ENCODE assay signal across 10 cellular contexts in genomic region chr11:17476317-17477083, GRCh38. TPM values are rescaled to one million over a fixed set of nuclear protein-coding genes. Genes with fewer than 3 reads are reported as not detected.
DNase-seq lines count a peak whose midpoint lies in the region; ATAC-seq and TF ChIP-seq lines count a peak whose summit lies in the region.
"Had no signal": no experiment of that assay in that cellular context is flagged by ENCODE, and none has a peak within 500 bp of the region (broad histone marks: within the 10 kb centered on the region; RNA-seq: fewer than 3 reads in every experiment).

ABCC8 (minus strand) TSS chr11:17476845; CDS start chr11:17476776, 69 bp downstream.

- TF ChIP-seq CTCF in chondrocyte (IDR thresholded peaks at IDR 0.05) = no peak

- no peak within 1 kb of the TSS for H2BK5ac ChIP-seq in neuronal stem cell (ENCODE audit: low read length)

- H3K4me2 ChIP-seq in BLaER1 = peak within 1 kb of the TSS; percentile 48
- H3K4me2 ChIP-seq in neuronal stem cell (ENCODE audit: insufficient read depth, low read length, poor library complexity, severe bottlenecking) = peak within 1 kb of the TSS; percentile 98

- ATAC-seq in GM19467 (IDR thresholded peaks at IDR 0.05; ENCODE audit: unreplicated experiment) = no peak
- ATAC-seq in HG03521 (IDR thresholded peaks at IDR 0.05; ENCODE audit: unreplicated experiment) = no peak
- no peak for ATAC-seq in GM21515 (IDR thresholded peaks at IDR 0.05; ENCODE audit: unreplicated experiment)
- no peak for ATAC-seq in HG03439 (IDR thresholded peaks at IDR 0.05; ENCODE audit: unreplicated experiment)

- H3K9ac ChIP-seq in BLaER1 (no peak within 1 kb of the TSS), neuronal stem cell (ENCODE audit: low read depth, low read length, poor library complexity) (peak within 1 kb of the TSS; percentile 87)

- H3K14ac ChIP-seq in neuronal stem cell (ENCODE audit: low read length) = peak within 1 kb of the TSS; percentile 92

- no peak within 1 kb of the TSS for H4K91ac ChIP-seq in neuronal stem cell (ENCODE audit: low read depth, low read length, poor library complexity)

- H3K4me1 ChIP-seq in BLaER1 (peaks cover 6% of the 10 kb centered on the region; the same call in 1 of the 2 replicates), neuronal stem cell (ENCODE audit: control insufficient read depth in 2 of 2, insufficient read depth in 1 of 2, low read depth in 1 of 2, low read length in 2 of 2) (peaks cover 4 to 21% of the 10 kb centered on the region in 2 donors)

- peaks cover 65% of the 10 kb centered on the region for H3K27me3 ChIP-seq in BLaER1
- peaks cover 12 to 87% (median 51%) of the 10 kb centered on the region in 3 experiments for H3K27me3 ChIP-seq in neuronal stem cell (ENCODE audit: control insufficient read depth in 3 of 3, insufficient read depth in 3 of 3, low read depth in 1 of 3, low read length in 3 of 3)

- no peak within 1 kb of the TSS for H3K4ac ChIP-seq in neuronal stem cell (ENCODE audit: low read length)

- H3K36me3 Mint-ChIP-seq in chondrocyte (ENCODE audit: low read depth) = no peaks in the 10 kb centered on the region

- H3K23ac ChIP-seq in neuronal stem cell (ENCODE audit: low read depth, low read length, poor library complexity) = peak within 1 kb of the TSS; percentile 28

- no CpG with 5 or more reads among the region's 80 CpGs for WGBS in neuronal stem cell (ENCODE audit: extremely low coverage in 2 of 2, insufficient read length in 2 of 2, insufficient replicate concordance in 1 of 2), 2 donors

- peaks cover 9% of the 10 kb centered on the region; the same call in 1 of the 2 replicates for H4K20me1 ChIP-seq in BLaER1

- H3K4me1 Mint-ChIP-seq in chondrocyte (ENCODE audit: low read depth) = peaks cover 9% of the 10 kb centered on the region

- H3K36me3 ChIP-seq in BLaER1 (no peaks in the 10 kb centered on the region), neuronal stem cell (replicated peaks in 1 of 2; ENCODE audit: control insufficient read depth in 2 of 2, insufficient read depth in 2 of 2, low read length in 2 of 2) (no peaks in the 10 kb centered on the region)

- no peak within 1 kb of the TSS for H2BK120ac ChIP-seq in neuronal stem cell (ENCODE audit: low read depth, low read length)

- H4K8ac ChIP-seq in neuronal stem cell (ENCODE audit: low read depth, low read length) = no peak within 1 kb of the TSS

- DNase-seq in NCI-H1092 treated with DMSO at 0.1 percent for 48 hours (lab: John Stamatoyannopoulos, UW) = peak; percentile 69
- no peak for DNase-seq in chondrocyte (ENCODE audit: low spot score)
- no peak for DNase-seq in neuronal stem cell (ENCODE audit: low spot score)
- DNase-seq: erythroblast had no signal

- peak within 1 kb of the TSS; percentile 90 for H2AFZ ChIP-seq in neuronal stem cell (ENCODE audit: low read length)

- peak within 1 kb of the TSS; percentile 82 for H3K18ac ChIP-seq in neuronal stem cell (ENCODE audit: low read length)

- H3K27me3 Mint-ChIP-seq in chondrocyte (ENCODE audit: low read depth) = peaks cover 87% of the 10 kb centered on the region

- H3K4me3 ChIP-seq in BLaER1 = peak within 1 kb of the TSS; percentile 50
- peak within 1 kb of the TSS; percentile 51 to 80 for H3K4me3 ChIP-seq in neuronal stem cell (ENCODE audit: low read length in 2 of 2)

- peak within 1 kb of the TSS; percentile 69 for H2BK15ac ChIP-seq in neuronal stem cell (ENCODE audit: low read length)

- no peaks in the 10 kb centered on the region for H3K79me1 ChIP-seq in neuronal stem cell (ENCODE audit: low read depth, low read length)

- H3K27ac ChIP-seq in BLaER1 (no peak within 1 kb of the TSS), neuronal stem cell (replicated peaks; ENCODE audit: low read length) (no peak within 1 kb of the TSS)

- H3K9me3 ChIP-seq in BLaER1 (no peaks in the 10 kb centered on the region), neuronal stem cell (replicated peaks in 1 of 2; ENCODE audit: control insufficient read depth in 2 of 2, insufficient read depth in 1 of 2, low read depth in 1 of 2, low read length in 2 of 2) (peaks cover 0 to 4% of the 10 kb centered on the region in 2 donors)

- H3K27ac Mint-ChIP-seq in chondrocyte (ENCODE audit: unreplicated experiment) = no peak within 1 kb of the TSS

- H2AK5ac ChIP-seq in neuronal stem cell (ENCODE audit: low read depth, low read length) = no peak within 1 kb of the TSS

- H3K4me3 Mint-ChIP-seq in chondrocyte (ENCODE audit: unreplicated experiment) = peak within 1 kb of the TSS; percentile 63

- H2BK12ac ChIP-seq in neuronal stem cell (ENCODE audit: low read length) = peak within 1 kb of the TSS; percentile 77

- no peaks in the 10 kb centered on the region for H3K9me3 Mint-ChIP-seq in chondrocyte (ENCODE audit: low read depth)

RNA-seq across cellular contexts. Expression of gene ABCC8, which starts in this region (rescaled TPM):
- total RNA-seq in chondrocyte = not detected in 3 replicates
- 0.85 TPM for polyA plus RNA-seq in neuronal stem cell (2013, experiment 1 of 2)
- 0.51 TPM for polyA plus RNA-seq in neuronal stem cell (2013, experiment 2 of 2)
- total RNA-seq: pulmonary artery endothelial cell had no signal
